16 cellular contexts compared by ENCODE assay signal in the genomic region with DNA sequence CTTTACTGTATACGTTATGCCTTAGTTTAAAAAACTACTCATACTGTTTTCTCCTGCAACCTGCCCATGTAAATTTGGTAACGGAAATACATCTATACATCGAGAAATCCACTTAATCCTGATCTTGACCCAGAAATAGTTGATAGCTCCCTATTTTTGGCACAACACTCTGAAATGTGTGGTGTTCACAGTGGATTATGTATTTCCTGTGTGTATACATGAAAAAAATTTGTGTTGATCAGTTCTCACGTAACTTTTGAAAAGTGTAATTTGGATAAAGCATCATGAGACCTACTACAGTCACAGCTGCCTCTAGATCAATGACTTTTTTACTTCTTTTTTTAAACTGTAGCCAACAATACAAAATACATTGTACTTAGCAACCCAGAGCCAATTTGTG.
DNase-seq lines count a peak whose midpoint lies in the region; ATAC-seq, FAIRE-seq and TF ChIP-seq lines count a peak whose summit lies in the region.
"Had no signal": no experiment of that assay in that cellular context is flagged by ENCODE, and none has a peak within 500 bp of the region (broad histone marks: within the 10 kb centered on the region; RNA-seq: fewer than 3 reads in every experiment).

No MANE protein-coding gene starts in this region.

- no peaks in the 10 kb centered on the region for H4K20me1 ChIP-seq in BLaER1 treated with 17β-estradiol and CSF1 and Interleukin-3, amounts not matched to agents 10 nM and 100 nM
- H4K20me1 ChIP-seq in HepG2 (ENCODE audit: insufficient read depth, low read length): no peaks in the 10 kb centered on the region

- H2AFZ ChIP-seq in HepG2 (ENCODE audit: low read length): no peak overlapping the region
- H2AFZ ChIP-seq: GM23248 had no signal

- H3K27ac Mint-ChIP-seq in T-helper 17 cell: peak overlapping the region; percentile 83
- H3K27ac Mint-ChIP-seq in effector memory CD8-positive, alpha-beta T cell: peak overlapping the region; percentile 38 to 39
- H3K27ac Mint-ChIP-seq: B cell had no signal

- TF ChIP-seq CTCF in HepG2 (CRISPR knock-in tag; IDR thresholded peaks at IDR 0.05): no peak

- peak overlapping the region; percentile 52 for H3K4me3 Mint-ChIP-seq in T-helper 17 cell
- peak overlapping the region; percentile 39 to 45 for H3K4me3 Mint-ChIP-seq in effector memory CD8-positive, alpha-beta T cell
- H3K4me3 Mint-ChIP-seq: B cell had no signal

- no peaks in the 10 kb centered on the region for H3K27me3 ChIP-seq in BLaER1 treated with 17β-estradiol and CSF1 and Interleukin-3, amounts not matched to agents 10 nM and 100 nM
- no peaks in the 10 kb centered on the region for H3K27me3 ChIP-seq in HepG2 (ENCODE audit: control insufficient read depth in 1 of 2, insufficient read depth in 2 of 2, low read length in 2 of 2)
- H3K27me3 ChIP-seq: left lung had no signal

- TF ChIP-seq EP300 in HepG2 (IDR thresholded peaks at IDR 0.05; ENCODE audit: low read depth in 2 of 2, low read length in 2 of 2) (no peak), HepG2 (CRISPR knock-in tag; IDR thresholded peaks at IDR 0.05; ENCODE audit: borderline replicate concordance) (no peak)

- peaks cover 4% of the 10 kb centered on the region for H3K36me3 Mint-ChIP-seq in T-helper 17 cell (ENCODE audit: low read depth)
- peaks cover 5% of the 10 kb centered on the region for H3K36me3 Mint-ChIP-seq in effector memory CD8-positive, alpha-beta T cell (ENCODE audit: insufficient read depth)

- no peaks in the 10 kb centered on the region for H3K9me3 Mint-ChIP-seq in effector memory CD8-positive, alpha-beta T cell

- no peak for TF ChIP-seq RAD21 in HepG2 (CRISPR knock-in tag; IDR thresholded peaks at IDR 0.05)

- H3K27ac ChIP-seq in BLaER1 treated with 17β-estradiol and CSF1 and Interleukin-3, amounts not matched to agents 10 nM and 100 nM: peak overlapping the region in 7 of 11 experiments; percentile 6 to 98 (median 56); a peak in 8 of 22 replicates
- no peak overlapping the region for H3K27ac ChIP-seq in HepG2 (ENCODE audit: extremely low read length, insufficient read depth, low read length)
- H3K27ac ChIP-seq: GM23248 had no signal

- no peak for DNase-seq in T-helper 17 cell
- no peak for DNase-seq in effector memory CD8-positive, alpha-beta T cell
- DNase-seq in H4 (ENCODE audit: low spot score): no peak
- no peak for DNase-seq in HepG2 (ENCODE audit: low spot score)
- DNase-seq in NCI-H774 (lab: John Stamatoyannopoulos, UW): no peak
- DNase-seq: activated effector memory CD4-positive, alpha-beta T cell treated with Interleukin-2 at 50 U/mL for 16 hours; cerebellar nuclear complex; DMS 273 treated with DMSO at 0.1 percent for 48 hours; GM23248; head of caudate nucleus; left lung; NCI-H524 had no signal

- no peaks in the 10 kb centered on the region for H3K9me3 ChIP-seq in BLaER1 treated with 17β-estradiol and CSF1 and Interleukin-3, amounts not matched to agents 10 nM and 100 nM (replicated peaks in 1 of 11)
- H3K9me3 ChIP-seq in T-helper 17 cell (ENCODE audit: control insufficient read depth, low read length, poor library complexity, severe bottlenecking) (no peaks in the 10 kb centered on the region), HepG2 (ENCODE audit: low read length) (no peaks in the 10 kb centered on the region)
- H3K9me3 ChIP-seq: left lung, thoracic aorta had no signal

- peaks cover 10% of the 10 kb centered on the region for H3K4me1 Mint-ChIP-seq in T-helper 17 cell
- H3K4me1 Mint-ChIP-seq in effector memory CD8-positive, alpha-beta T cell (ENCODE audit: low read depth in 2 of 2): peaks cover 0 to 10% of the 10 kb centered on the region in 2 donors
- H3K4me1 Mint-ChIP-seq: B cell had no signal

- H3K27me3 Mint-ChIP-seq in T-helper 17 cell: no peaks in the 10 kb centered on the region
- H3K27me3 Mint-ChIP-seq in effector memory CD8-positive, alpha-beta T cell: no peaks in the 10 kb centered on the region
- H3K27me3 Mint-ChIP-seq: B cell had no signal

- H3K36me3 ChIP-seq in BLaER1 treated with 17β-estradiol and CSF1 and Interleukin-3, amounts not matched to agents 10 nM and 100 nM: peaks cover 0 to 29% (median 20%) of the 10 kb centered on the region in 11 experiments; a peak in 18 of 22 replicates
- peaks cover 0 to 11% of the 10 kb centered on the region in 2 experiments; a peak in 2 of 5 replicates for H3K36me3 ChIP-seq in HepG2 (replicated peaks in 1 of 2; ENCODE audit: control insufficient read depth in 1 of 2, insufficient read depth in 2 of 2, low read length in 2 of 2)
- H3K36me3 ChIP-seq: thoracic aorta had no signal

- no peak for TF ChIP-seq POLR2A in HepG2 (IDR thresholded peaks at IDR 0.05; ENCODE audit: insufficient read depth in 1 of 2, low read depth in 2 of 2, low read length in 2 of 2)

- intact Hi-C loops in HepG2 (cut with micrococcal nuclease; ENCODE audit: unreplicated experiment): no loop called here

- no peak overlapping the region for H3K4me3 ChIP-seq in BLaER1 treated with 17β-estradiol and CSF1 and Interleukin-3, amounts not matched to agents 10 nM and 100 nM
- no peak overlapping the region for H3K4me3 ChIP-seq in HepG2 (replicated peaks in 1 of 3; ENCODE audit: insufficient read depth in 1 of 3, low read depth in 2 of 3, low read length in 3 of 3)
- H3K4me3 ChIP-seq: GM23248, left lung, thoracic aorta had no signal

- no TSS peak for BruUV-seq in HepG2 (replicated peaks; lab: Mats Ljungman, UMichigan)

- peaks cover 7 to 100% (median 52%) of the 10 kb centered on the region in 10 experiments; a peak in 18 of 20 replicates for H3K4me1 ChIP-seq in BLaER1 treated with 17β-estradiol and CSF1 and Interleukin-3, amounts not matched to agents 10 nM and 100 nM
- peaks cover 11% of the 10 kb centered on the region for H3K4me1 ChIP-seq in HepG2 (ENCODE audit: insufficient read depth, low read length)

- 99% methylated on average over 4 of the region's 4 CpGs for WGBS in HepG2 (ENCODE audit: low lambda C conversion rate)

- CTCF ChIA-PET in HepG2 (lab: Yijun Ruan, JAX; ENCODE audit: low intra/inter-chr PET ratio, low total read pairs): no interaction called here

- POLR2A ChIA-PET in HepG2 (lab: Yijun Ruan, JAX): interaction anchor here (1.1 to 1.2 kb wide), 2 partner anchors 9 to 12 kb away, joined by 3 read pairs; no protein-coding TSS in a partner anchor

- peak overlapping the region in 5 of 11 experiments; percentile 61 to 81 (median 69); a peak in 8 of 22 replicates for H3K4me2 ChIP-seq in BLaER1 treated with 17β-estradiol and CSF1 and Interleukin-3, amounts not matched to agents 10 nM and 100 nM
- no peak overlapping the region for H3K4me2 ChIP-seq in HepG2 (ENCODE audit: low read depth, low read length)

- H3K79me2 ChIP-seq in HepG2 (ENCODE audit: insufficient read depth, low read length): no peaks in the 10 kb centered on the region

- ATAC-seq in T-helper 17 cell: no peak
- ATAC-seq in effector memory CD8-positive, alpha-beta T cell (replicated peaks): no peak
- no peak for ATAC-seq in HepG2
- ATAC-seq: left lung had no signal

- in situ Hi-C loops in HepG2 (cut with HindIII; ENCODE audit: extremely low pct_ligation_motif_present, low pct_unique_long_range_greater_than_20kb): no loop called here

- FAIRE-seq in A204.1 (lab: Jason Lieb, UNC) (peak; percentile 98), HepG2 (lab: Jason Lieb, UNC) (no peak)

- peak overlapping the region in 2 of 11 experiments; percentile 14 to 26; a peak in 3 of 22 replicates for H3K9ac ChIP-seq in BLaER1 treated with 17β-estradiol and CSF1 and Interleukin-3, amounts not matched to agents 10 nM and 100 nM
- no peak overlapping the region for H3K9ac ChIP-seq in HepG2 (ENCODE audit: insufficient read depth, low read depth, low read length)
- H3K9ac ChIP-seq: GM23248 had no signal

TF ChIP-seq in HepG2, 621 proteins besides CTCF, POLR2A, EP300 and RAD21 (continues in another document):
- TF ChIP-seq, protein P1, sequence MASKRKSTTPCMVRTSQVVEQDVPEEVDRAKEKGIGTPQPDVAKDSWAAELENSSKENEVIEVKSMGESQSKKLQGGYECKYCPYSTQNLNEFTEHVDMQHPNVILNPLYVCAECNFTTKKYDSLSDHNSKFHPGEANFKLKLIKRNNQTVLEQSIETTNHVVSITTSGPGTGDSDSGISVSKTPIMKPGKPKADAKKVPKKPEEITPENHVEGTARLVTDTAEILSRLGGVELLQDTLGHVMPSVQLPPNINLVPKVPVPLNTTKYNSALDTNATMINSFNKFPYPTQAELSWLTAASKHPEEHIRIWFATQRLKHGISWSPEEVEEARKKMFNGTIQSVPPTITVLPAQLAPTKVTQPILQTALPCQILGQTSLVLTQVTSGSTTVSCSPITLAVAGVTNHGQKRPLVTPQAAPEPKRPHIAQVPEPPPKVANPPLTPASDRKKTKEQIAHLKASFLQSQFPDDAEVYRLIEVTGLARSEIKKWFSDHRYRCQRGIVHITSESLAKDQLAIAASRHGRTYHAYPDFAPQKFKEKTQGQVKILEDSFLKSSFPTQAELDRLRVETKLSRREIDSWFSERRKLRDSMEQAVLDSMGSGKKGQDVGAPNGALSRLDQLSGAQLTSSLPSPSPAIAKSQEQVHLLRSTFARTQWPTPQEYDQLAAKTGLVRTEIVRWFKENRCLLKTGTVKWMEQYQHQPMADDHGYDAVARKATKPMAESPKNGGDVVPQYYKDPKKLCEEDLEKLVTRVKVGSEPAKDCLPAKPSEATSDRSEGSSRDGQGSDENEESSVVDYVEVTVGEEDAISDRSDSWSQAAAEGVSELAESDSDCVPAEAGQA (IDR thresholded peaks at IDR 0.05; ENCODE audit: low read depth): no peak
- TF ChIP-seq, protein P1 (CRISPR knock-in tag; IDR thresholded peaks at IDR 0.05; ENCODE audit: borderline replicate concordance): no peak
- no peak for TF ChIP-seq RBAK (CRISPR knock-in tag; IDR thresholded peaks at IDR 0.05)
- no peak for TF ChIP-seq SRY (CRISPR knock-in tag; IDR thresholded peaks at IDR 0.05)
